Comparison of ENCODE assay signal across 8 cellular contexts in genomic region chr17:38729368-38729885, GRCh38. TPM values are rescaled to one million over a fixed set of nuclear protein-coding genes. Genes with fewer than 3 reads are reported as not detected.
DNase-seq lines count a peak whose midpoint lies in the region; ATAC-seq and TF ChIP-seq lines count a peak whose summit lies in the region.

No MANE protein-coding gene starts in this region.

- TF ChIP-seq RAD21 in neural cell (conservative IDR thresholded peaks at IDR 0.05) = no peak

- no peaks in the 10 kb centered on the region for H3K9me2 ChIP-seq in neural cell (ENCODE audit: insufficient read depth, low read length)

- no peaks in the 10 kb centered on the region for H3K27me3 ChIP-seq in BJ (ENCODE audit: control insufficient read depth, insufficient read depth, low read length)
- H3K27me3 ChIP-seq in dorsolateral prefrontal cortex = no peaks in the 10 kb centered on the region
- no peaks in the 10 kb centered on the region for H3K27me3 ChIP-seq in neural cell (ENCODE audit: insufficient read depth, low read depth, low read length)

- H3K9me3 ChIP-seq in neural cell (ENCODE audit: low read length) = no peaks in the 10 kb centered on the region

- 0 out of 2 replicates have a peak, but pooled peaks have one; percentile 9 for TF ChIP-seq CTCF in BJ (IDR thresholded peaks at IDR 0.05; ENCODE audit: insufficient read depth, low read depth, low read length)
- TF ChIP-seq CTCF in NB4 (IDR thresholded peaks at IDR 0.05; ENCODE audit: low read depth, low read length) = no peak
- TF ChIP-seq CTCF in dorsolateral prefrontal cortex (IDR thresholded peaks at IDR 0.05 in 54 of 56, conservative IDR thresholded peaks at IDR 0.05 in 2 of 56; ENCODE audit: low read depth in 1 of 56, partially characterized antibody in 56 of 56) = no peak
- TF ChIP-seq CTCF in neural cell (IDR thresholded peaks at IDR 0.05; ENCODE audit: poor library complexity, severe bottlenecking) = no peak

- H3K36me3 ChIP-seq in BJ (ENCODE audit: control insufficient read depth, insufficient read depth, low read length) (peaks cover 10% of the 10 kb centered on the region), neural cell (ENCODE audit: insufficient read depth, low read length) (no peaks in the 10 kb centered on the region)

- no peak overlapping the region for H2AFZ ChIP-seq in neural cell (ENCODE audit: low read depth, low read length)

- no peak for DNase-seq in BJ (ENCODE audit: low read depth)
- DNase-seq in NB4 (ENCODE audit: low read depth) = no peak
- DNase-seq in dorsolateral prefrontal cortex = no peak
- DNase-seq in GF-D8 (lab: John Stamatoyannopoulos, UW) = no peak
- DNase-seq in NCI-H2196 (lab: John Stamatoyannopoulos, UW; ENCODE audit: unreplicated experiment) = no peak
- no peak for DNase-seq in stimulated activated CD4-positive, alpha-beta T cell treated with anti-CD3 and anti-CD28 coated beads, Interleukin-1b, Interleukin-23, amount 100 ng/mL, for 48 hours

- CTCF ChIA-PET in BJ (lab: Yijun Ruan, JAX) = interaction anchor here (1.0 to 3.2 kb wide), 5 partner anchors 12 to 424 kb away, joined by 3 to 22 read pairs (median 4); no protein-coding TSS in a partner anchor

- intact Hi-C loops in dorsolateral prefrontal cortex (cut with DNase I) = no loop called here

- no peaks in the 10 kb centered on the region for H3F3A ChIP-seq in neural cell (ENCODE audit: insufficient read depth, low read length, poor library complexity, severe bottlenecking)

- POLR2A ChIA-PET in BJ (lab: Charles Lee) = no interaction called here

- H3K4me3 ChIP-seq in BJ (ENCODE audit: low read depth, low read length) (peak overlapping the region; percentile 55), NB4 (ENCODE audit: low read depth, low read length) (peak overlapping the region; percentile 51), dorsolateral prefrontal cortex (peak overlapping the region; percentile 53 to 84 (median 70)), neural cell (ENCODE audit: low read length) (peak overlapping the region; percentile 63)

- peak overlapping the region; percentile 53 for H3K9ac ChIP-seq in neural cell (ENCODE audit: low read length)

- TF ChIP-seq POLR2A in NB4 (IDR thresholded peaks at IDR 0.05; ENCODE audit: extremely low read depth, insufficient read length) = no peak

- H4K20me1 ChIP-seq in neural cell (ENCODE audit: insufficient read depth) = no peaks in the 10 kb centered on the region

- H3K27ac ChIP-seq in dorsolateral prefrontal cortex = peak overlapping the region in 58 of 59 donors; percentile 59 to 97 (median 90)
- no peak overlapping the region for H3K27ac ChIP-seq in neural cell (ENCODE audit: low read length)

- H3K79me2 ChIP-seq in neural cell (replicated peaks; ENCODE audit: insufficient read depth, low read length) = no peaks in the 10 kb centered on the region

- no peak for TF ChIP-seq EP300 in neural cell (conservative IDR thresholded peaks at IDR 0.05; ENCODE audit: poor library complexity, severe bottlenecking)

- no peak overlapping the region for H3K4me2 ChIP-seq in neural cell (ENCODE audit: low read length)

- no peak for ATAC-seq in GM18502 (IDR thresholded peaks at IDR 0.05; ENCODE audit: poor library complexity, unreplicated experiment)

TF ChIP-seq in neural cell, 6 proteins besides CTCF, POLR2A, EP300 and RAD21:
- TF ChIP-seq TAF1 (IDR thresholded peaks at IDR 0.05; ENCODE audit: low read depth) (no peak), MXI1 (conservative IDR thresholded peaks at IDR 0.05; ENCODE audit: poor library complexity, severe bottlenecking) (no peak), EZH2 (IDR thresholded peaks at IDR 0.05; ENCODE audit: borderline replicate concordance, insufficient read depth, low read length, poor library complexity, severe bottlenecking) (no peak), POLR2AphosphoS5 (IDR thresholded peaks at IDR 0.05) (no peak), SMC3 (conservative IDR thresholded peaks at IDR 0.05; ENCODE audit: poor library complexity) (no peak), REST (IDR thresholded peaks at IDR 0.05; ENCODE audit: borderline replicate concordance) (no peak)

RNA-seq across cellular contexts. Expression of gene CISD3, which starts 0.7 kb away (rescaled TPM):
- 15.1 and 17.1 TPM in 2 replicates for polyA plus RNA-seq in BJ (2011; rRNA removed)
- 5.8 and 8.3 TPM in 2 replicates for polyA minus RNA-seq in BJ (2011; rRNA and poly(A)+ RNA removed)
- 10 to 100 TPM; 15.5 to 38.5 (median 25.9) TPM for total RNA-seq in dorsolateral prefrontal cortex
- 0.48 and 1.2 TPM in 2 replicates for polyA plus RNA-seq in neural cell
- polyA minus RNA-seq in neural cell = 0.73 and 1.6 TPM in 2 replicates

RNA-seq across cellular contexts. Expression of gene PCGF2, which starts 18.7 kb away (rescaled TPM):
- 16.6 and 27.6 TPM in 2 replicates for polyA plus RNA-seq in BJ (2011; rRNA removed)
- 20.8 and 27.5 TPM in 2 replicates for polyA minus RNA-seq in BJ (2011; rRNA and poly(A)+ RNA removed)
- total RNA-seq in dorsolateral prefrontal cortex = 10 to 100 TPM; 13.0 to 46.2 (median 27.2) TPM
- 10.7 and 11.7 TPM in 2 replicates for polyA plus RNA-seq in neural cell
- 12.4 and 15.0 TPM in 2 replicates for polyA minus RNA-seq in neural cell

RNA-seq across cellular contexts. Expression of gene PSMB3, which starts 23.1 kb away (rescaled TPM):
- 293 and 337 TPM in 2 replicates for polyA plus RNA-seq in BJ (2011; rRNA removed)
- polyA minus RNA-seq in BJ (2011; rRNA and poly(A)+ RNA removed) = 158 and 319 TPM in 2 replicates
- total RNA-seq in dorsolateral prefrontal cortex = 100 to 1,000 TPM in 80 of 120 experiments, 10 to 100 TPM in 40; 55.5 to 145 (median 107) TPM
- polyA plus RNA-seq in neural cell = 300 and 338 TPM in 2 replicates
- 94.8 and 133 TPM in 2 replicates for polyA minus RNA-seq in neural cell

RNA-seq across cellular contexts. Expression of gene MLLT6, which starts 24.4 kb away (rescaled TPM):
- polyA plus RNA-seq in BJ (2011; rRNA removed) (21.4 and 32.1 TPM in 2 replicates), neural cell (19.7 and 26.0 TPM in 2 replicates)
- 21.5 and 32.8 TPM in 2 replicates for polyA minus RNA-seq in BJ (2011; rRNA and poly(A)+ RNA removed)
- total RNA-seq in dorsolateral prefrontal cortex = 100 to 1,000 TPM; 118 to 242 (median 168) TPM
- polyA minus RNA-seq in neural cell = 44.8 and 47.6 TPM in 2 replicates

RNA-seq across cellular contexts. Expression of gene EPOP, which starts 54.7 kb away (rescaled TPM):
- polyA plus RNA-seq in BJ (2011; rRNA removed) (0.52 and 0.55 TPM in 2 replicates), neural cell (1.1 and 1.5 TPM in 2 replicates)
- polyA minus RNA-seq in BJ (2011; rRNA and poly(A)+ RNA removed) = 0.43 and 0.51 TPM in 2 replicates
- total RNA-seq in dorsolateral prefrontal cortex = 10 to 100 TPM in 105 of 120 experiments, 1 to 10 TPM in 15; 4.4 to 32.8 (median 13.7) TPM
- polyA minus RNA-seq in neural cell = 2.2 and 2.3 TPM in 2 replicates
